Comparison of ENCODE assay signal across 14 cellular contexts in the genomic region with DNA sequence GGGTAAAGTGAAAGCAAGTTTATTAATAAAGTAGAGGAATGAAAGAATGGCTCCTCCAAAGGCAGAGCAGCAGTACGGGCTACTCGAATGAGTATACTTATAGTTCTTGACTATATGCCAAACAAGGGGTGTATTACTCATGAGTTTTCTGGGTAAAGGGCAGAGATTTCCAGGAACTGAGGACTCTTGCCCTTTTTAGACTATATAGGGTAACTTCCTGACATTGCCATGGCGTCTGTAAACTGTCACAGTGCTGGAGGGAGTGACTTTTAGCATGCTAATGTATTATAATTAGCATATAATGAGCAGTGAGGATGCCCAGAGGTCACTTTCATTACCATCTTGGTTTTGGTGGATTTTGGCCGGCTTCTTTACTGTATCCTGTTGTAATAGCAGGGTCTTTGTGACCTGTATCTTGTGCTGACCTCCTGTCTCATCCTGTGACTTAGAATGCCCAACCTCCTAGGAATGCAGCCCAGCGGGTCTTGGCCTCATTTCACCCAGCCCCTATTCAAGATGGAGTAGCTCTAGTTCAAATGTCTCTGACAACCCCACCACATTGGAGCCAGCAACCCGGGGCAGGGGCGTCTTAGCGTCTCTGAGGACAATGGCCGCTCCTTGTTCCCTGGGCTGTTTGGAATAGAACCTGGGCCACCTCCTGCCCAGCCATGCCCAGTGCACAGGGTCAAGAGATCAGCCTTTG. TPM values are rescaled to one million over a fixed set of nuclear protein-coding genes. Genes with fewer than 3 reads are reported as not detected.
DNase-seq lines count a peak whose midpoint lies in the region; ATAC-seq and TF ChIP-seq lines count a peak whose summit lies in the region.
"Had no signal": no experiment of that assay in that cellular context is flagged by ENCODE, and none has a peak within 500 bp of the region (broad histone marks: within the 10 kb centered on the region; RNA-seq: fewer than 3 reads in every experiment).

No MANE protein-coding gene starts in this region.

- H3K4me2 ChIP-seq in DND-41 (ENCODE audit: insufficient read depth, low read length), result no peak overlapping the region
- H3K4me2 ChIP-seq: KMS-11 had no signal

- H3K27me3 Mint-ChIP-seq in activated T-helper 2 cell treated with anti-CD3 and anti-CD28 coated beads, Interferon-gamma antibody, Interleukin-2, Interleukin-4, amounts not matched to agents 10 μg/mL and 5 μg/mL and 100 μg/mL, durations not matched to agents 14 hours and 24 hours and 36 hours (ENCODE audit: low read depth), result no peaks in the 10 kb centered on the region

- no peaks in the 10 kb centered on the region for H3K79me2 ChIP-seq in DND-41 (ENCODE audit: insufficient read depth, low read length)

- H3K4me3 ChIP-seq in DND-41 (ENCODE audit: low read depth in 1 of 2, low read length in 2 of 2), result no peak overlapping the region
- H3K4me3 ChIP-seq in lower lobe of right lung, result no peak overlapping the region
- H3K4me3 ChIP-seq: mucosa of descending colon, right lobe of liver had no signal

- no peak overlapping the region for H2AFZ ChIP-seq in DND-41 (ENCODE audit: low read depth, low read length)

- intact Hi-C loops in activated T-helper 2 cell treated with anti-CD3 and anti-CD28 coated beads, Interferon-gamma antibody, Interleukin-2, Interleukin-4, amounts not matched to agents 10 μg/mL and 5 μg/mL and 100 μg/mL, durations not matched to agents 14 hours and 24 hours and 36 hours (cut with micrococcal nuclease), result loop anchor here (1.0 to 2.0 kb wide), 2 partner anchors 35 to 42 kb away; partner anchors contain the start of gene CD82
- intact Hi-C loops in lower lobe of right lung (cut with DNase I), result no loop called here

- TF ChIP-seq CTCF in DND-41 (IDR thresholded peaks at IDR 0.05; ENCODE audit: borderline replicate concordance, extremely low read depth, low read length, poor library complexity, severe bottlenecking), result no peak
- no peak for TF ChIP-seq CTCF in lower lobe of right lung (IDR thresholded peaks at IDR 0.05)

- peak overlapping the region; percentile 63 for H3K4me3 Mint-ChIP-seq in activated T-helper 2 cell treated with anti-CD3 and anti-CD28 coated beads, Interferon-gamma antibody, Interleukin-2, Interleukin-4, amounts not matched to agents 10 μg/mL and 5 μg/mL and 100 μg/mL, durations not matched to agents 14 hours and 24 hours and 36 hours (ENCODE audit: low read depth)

- H3K27ac ChIP-seq in DND-41 (ENCODE audit: low read length) (no peak overlapping the region), lower lobe of right lung (no peak overlapping the region)
- H3K27ac ChIP-seq: KMS-11, right lobe of liver had no signal

- peaks cover 33% of the 10 kb centered on the region for H3K4me1 Mint-ChIP-seq in activated T-helper 2 cell treated with anti-CD3 and anti-CD28 coated beads, Interferon-gamma antibody, Interleukin-2, Interleukin-4, amounts not matched to agents 10 μg/mL and 5 μg/mL and 100 μg/mL, durations not matched to agents 14 hours and 24 hours and 36 hours (ENCODE audit: low read depth)

- H3K4me1 ChIP-seq in DND-41 (ENCODE audit: insufficient read depth, low read length) (no peaks in the 10 kb centered on the region), lower lobe of right lung (no peaks in the 10 kb centered on the region)
- H3K4me1 ChIP-seq: right lobe of liver had no signal

- ATAC-seq in DND-41 (ENCODE audit: insufficient read depth, low read depth) (peak; percentile 76), lower lobe of right lung (peak; percentile 57 to 67), HG03159 (IDR thresholded peaks at IDR 0.05; ENCODE audit: unreplicated experiment) (no peak), GM19452 (IDR thresholded peaks at IDR 0.05; ENCODE audit: unreplicated experiment) (no peak)
- ATAC-seq: mucosa of descending colon had no signal

- DNase-seq in DND-41 (peak; percentile 21), M059J (ENCODE audit: low read depth) (peak; percentile 50), lower lobe of right lung (no peak), NOMO-1 treated with dmso at 0.1 percent for 144 hours (lab: John Stamatoyannopoulos, UW; ENCODE audit: unreplicated experiment) (no peak), NCI-H1092 (lab: John Stamatoyannopoulos, UW) (no peak)
- peak; percentile 46 for DNase-seq in activated T-helper 2 cell treated with anti-CD3 and anti-CD28 coated beads, Interferon-gamma antibody, Interleukin-2, Interleukin-4, amounts not matched to agents 10 μg/mL and 5 μg/mL and 100 μg/mL, durations not matched to agents 14 hours and 24 hours and 36 hours (ENCODE audit: low spot score)
- DNase-seq: Calu3; mucosa of descending colon; NCI-H345; right lobe of liver; stimulated activated CD8-positive, alpha-beta memory T cell treated with anti-CD3 and anti-CD28 coated beads, Interleukin-4, amount 100 ng/mL, for 48 hours had no signal

- no peaks in the 10 kb centered on the region for H3K9me3 Mint-ChIP-seq in activated T-helper 2 cell treated with anti-CD3 and anti-CD28 coated beads, Interferon-gamma antibody, Interleukin-2, Interleukin-4, amounts not matched to agents 10 μg/mL and 5 μg/mL and 100 μg/mL, durations not matched to agents 14 hours and 24 hours and 36 hours

- H3K9me3 ChIP-seq in DND-41 (ENCODE audit: insufficient read depth, low read length, severe bottlenecking) (no peaks in the 10 kb centered on the region), lower lobe of right lung (no peaks in the 10 kb centered on the region)
- H3K9me3 ChIP-seq: mucosa of descending colon, right lobe of liver had no signal

- H4K20me1 ChIP-seq in DND-41 (ENCODE audit: insufficient read depth, low read length), result no peaks in the 10 kb centered on the region

- no peaks in the 10 kb centered on the region for H3K27me3 ChIP-seq in DND-41 (ENCODE audit: insufficient read depth, low read length, poor library complexity)
- peaks cover 3% of the 10 kb centered on the region for H3K27me3 ChIP-seq in lower lobe of right lung (ENCODE audit: low read depth)
- H3K27me3 ChIP-seq: right lobe of liver had no signal

- H3K9ac ChIP-seq in DND-41 (ENCODE audit: low read depth, low read length), result no peak overlapping the region
- H3K9ac ChIP-seq: KMS-11 had no signal

- H3K36me3 ChIP-seq in DND-41 (ENCODE audit: insufficient read depth, low read length) (no peaks in the 10 kb centered on the region), lower lobe of right lung (no peaks in the 10 kb centered on the region)
- H3K36me3 ChIP-seq: right lobe of liver had no signal

- peaks cover 3% of the 10 kb centered on the region for H3K36me3 Mint-ChIP-seq in activated T-helper 2 cell treated with anti-CD3 and anti-CD28 coated beads, Interferon-gamma antibody, Interleukin-2, Interleukin-4, amounts not matched to agents 10 μg/mL and 5 μg/mL and 100 μg/mL, durations not matched to agents 14 hours and 24 hours and 36 hours (ENCODE audit: low read depth)

- H3K27ac Mint-ChIP-seq in activated T-helper 2 cell treated with anti-CD3 and anti-CD28 coated beads, Interferon-gamma antibody, Interleukin-2, Interleukin-4, amounts not matched to agents 10 μg/mL and 5 μg/mL and 100 μg/mL, durations not matched to agents 14 hours and 24 hours and 36 hours, result peak overlapping the region; percentile 97

RNA-seq across cellular contexts. Expression of gene CD82, which starts 34.9 kb away (rescaled TPM):
- total RNA-seq in M059J (2014; rRNA removed; shearing (Covaris generic)), result 41.6 and 50.0 TPM in 2 replicates
- 397 and 425 TPM in 2 replicates for total RNA-seq in activated T-helper 2 cell treated with anti-CD3 and anti-CD28 coated beads, Interferon-gamma antibody, Interleukin-2, Interleukin-4, amounts not matched to agents 10 μg/mL and 5 μg/mL and 100 μg/mL, durations not matched to agents 14 hours and 24 hours and 36 hours
- total RNA-seq in lower lobe of right lung, result 129 TPM

Comparison
In these comparisons a context has a peak if more than half of its experiments do, and no peak if none do; other contexts are left out.
1. ATAC-seq: peak in DND-41 (single experiment) and lower lobe of right lung (2 of 2); none in HG03159 (single experiment) and GM19452 (single experiment).
2. DNase-seq: peak in DND-41 (single experiment), M059J (single experiment) and activated T-helper 2 cell treated with anti-CD3 and anti-CD28 coated beads, Interferon-gamma antibody, Interleukin-2, Interleukin-4, amounts not matched to agents 10 μg/mL and 5 μg/mL and 100 μg/mL, durations not matched to agents 14 hours and 24 hours and 36 hours (single experiment); none in lower lobe of right lung (single experiment), NOMO-1 treated with dmso at 0.1 percent for 144 hours (single experiment) and NCI-H1092 (single experiment).